In genomic region chr2:42055573-42056514, GRCh38 we compare ENCODE assay signal across 12 cellular contexts. TPM values are rescaled to one million over a fixed set of nuclear protein-coding genes. Genes with fewer than 3 reads are reported as not detected.
DNase-seq lines count a peak whose midpoint lies in the region; ATAC-seq and TF ChIP-seq lines count a peak whose summit lies in the region.
"Had no signal": no experiment of that assay in that cellular context is flagged by ENCODE, and none has a peak within 500 bp of the region (broad histone marks: within the 10 kb centered on the region; RNA-seq: fewer than 3 reads in every experiment).

No MANE protein-coding gene starts in this region.

- no peak overlapping the region for H3K4me3 Mint-ChIP-seq in mesothelial cell of epicardium
- H3K4me3 Mint-ChIP-seq: activated naive CD4-positive, alpha-beta T cell treated with anti-CD3 and anti-CD28 coated beads for 36 hours; CD4-positive, CD25-positive, alpha-beta regulatory T cell had no signal

- no peaks in the 10 kb centered on the region for H3K9me3 Mint-ChIP-seq in mesothelial cell of epicardium
- H3K9me3 Mint-ChIP-seq: activated naive CD4-positive, alpha-beta T cell treated with anti-CD3 and anti-CD28 coated beads for 36 hours had no signal

- no peaks in the 10 kb centered on the region for H3K27me3 Mint-ChIP-seq in mesothelial cell of epicardium (ENCODE audit: low read depth)

- H3K36me3 ChIP-seq in body of pancreas (replicated peaks in 1 of 2; ENCODE audit: insufficient read depth in 1 of 2, low read depth in 2 of 2) (peaks cover 0 to 5% of the 10 kb centered on the region in 2 donors), thoracic aorta (peaks cover 40% of the 10 kb centered on the region)
- H3K36me3 ChIP-seq: neutrophil had no signal

- peaks cover 15% of the 10 kb centered on the region for H3K36me3 Mint-ChIP-seq in mesothelial cell of epicardium
- H3K36me3 Mint-ChIP-seq: CD4-positive, CD25-positive, alpha-beta regulatory T cell had no signal

- peak; percentile 76 for ATAC-seq in body of pancreas
- no peak for ATAC-seq in thoracic aorta (ENCODE audit: insufficient number of reproducible peaks, low FRiP score, low read depth)
- no peak for ATAC-seq in HG02840 (IDR thresholded peaks at IDR 0.05; ENCODE audit: low FRiP score, unreplicated experiment)
- ATAC-seq in GM18858 (IDR thresholded peaks at IDR 0.05; ENCODE audit: unreplicated experiment), result no peak

- peaks cover 61% of the 10 kb centered on the region for H3K4me1 ChIP-seq in body of pancreas
- H3K4me1 ChIP-seq in thoracic aorta (ENCODE audit: control insufficient read depth in 1 of 2, low read depth in 2 of 2), result peaks cover 35 to 82% of the 10 kb centered on the region in 2 donors

- TF ChIP-seq POLR2A in body of pancreas (IDR thresholded peaks at IDR 0.05), result no peak

- no peak overlapping the region for H3K4me3 ChIP-seq in body of pancreas
- H3K4me3 ChIP-seq in thoracic aorta, result no peak overlapping the region

- DNase-seq in HT-29 (ENCODE audit: low spot score) (peak; percentile 98), body of pancreas (peak in 3 of 4 donors; percentile 56 to 67 (median 62)), mesothelial cell of epicardium (ENCODE audit: low spot score in 2 of 2, unreplicated experiment in 2 of 2) (no peak), thoracic aorta (ENCODE audit: low spot score) (no peak), EL (no peak)
- DNase-seq: activated naive CD4-positive, alpha-beta T cell treated with anti-CD3 and anti-CD28 coated beads for 36 hours; CD4-positive, CD25-positive, alpha-beta regulatory T cell; MV-4-11; T1000 had no signal

- intact Hi-C loops in body of pancreas (cut with DNase I), result no loop called here

- 52 to 54% methylated on average over 4 of the region's 4 CpGs for WGBS in body of pancreas, 2 donors

- TF ChIP-seq CTCF in body of pancreas (IDR thresholded peaks at IDR 0.05) (no peak), mesothelial cell of epicardium (IDR thresholded peaks at IDR 0.05; ENCODE audit: unreplicated experiment) (no peak), thoracic aorta (IDR thresholded peaks at IDR 0.05) (no peak)

- H3K27me3 ChIP-seq in body of pancreas (no peaks in the 10 kb centered on the region), thoracic aorta (replicated peaks; ENCODE audit: insufficient read depth) (no peaks in the 10 kb centered on the region)

- H3K9me3 ChIP-seq in body of pancreas (no peaks in the 10 kb centered on the region), thoracic aorta (no peaks in the 10 kb centered on the region)
- H3K9me3 ChIP-seq: neutrophil had no signal

- peaks cover 48% of the 10 kb centered on the region for H3K4me1 Mint-ChIP-seq in mesothelial cell of epicardium
- H3K4me1 Mint-ChIP-seq: CD4-positive, CD25-positive, alpha-beta regulatory T cell had no signal

- H3K27ac Mint-ChIP-seq in mesothelial cell of epicardium, result peak overlapping the region; percentile 76
- H3K27ac Mint-ChIP-seq: activated naive CD4-positive, alpha-beta T cell treated with anti-CD3 and anti-CD28 coated beads for 36 hours; CD4-positive, CD25-positive, alpha-beta regulatory T cell had no signal

- H3K27ac ChIP-seq in body of pancreas (peak overlapping the region; percentile 65 to 76 (median 72)), thoracic aorta (peak overlapping the region; percentile 96 to 98)
- H3K27ac ChIP-seq: neutrophil had no signal

RNA-seq across cellular contexts. Expression of gene PKDCC, which starts 8.0 kb away (rescaled TPM):
- 76.0 and 83.9 TPM in 2 replicates for total RNA-seq in HT-29 (2014; rRNA removed; shearing (Covaris generic))
- total RNA-seq in body of pancreas (10 to 100 TPM; 25.7 to 93.9 TPM), mesothelial cell of epicardium (112 to 131 TPM (median 123 TPM) in 3 replicates), thoracic aorta (100 to 1,000 TPM in 1 of 2 donors, 10 to 100 TPM in 1; 75.8 to 225 TPM)
- total RNA-seq: activated naive CD4-positive, alpha-beta T cell treated with anti-CD3 and anti-CD28 coated beads for 36 hours; CD4-positive, CD25-positive, alpha-beta regulatory T cell had no signal

Comparison
In these comparisons a context has a peak if more than half of its experiments do, and no peak if none do; other contexts are left out.
1. DNase-seq: peak in HT-29 (single experiment) and body of pancreas (3 of 4); none in mesothelial cell of epicardium (0 of 2), thoracic aorta (single experiment) and EL (single experiment).